In genomic region chr11:118295834-118296454, GRCh38 we compare ENCODE assay signal across 9 cellular contexts. TPM values are rescaled to one million over a fixed set of nuclear protein-coding genes. Genes with fewer than 3 reads are reported as not detected.
DNase-seq lines count a peak whose midpoint lies in the region; ATAC-seq and FAIRE-seq lines count a peak whose summit lies in the region.
"Had no signal": no experiment of that assay in that cellular context is flagged by ENCODE, and none has a peak within 500 bp of the region (broad histone marks: within the 10 kb centered on the region; RNA-seq: fewer than 3 reads in every experiment).

No MANE protein-coding gene starts in this region.

- POLR2A ChIA-PET in activated CD4-positive, alpha-beta T cell treated with anti-CD3 and anti-CD28 coated beads, Interleukin-2, amount 10 ng/mL, durations not matched to agents 7 days and 5 days (lab: Charles Lee) = no interaction called here

- H3K4me1 Mint-ChIP-seq in activated CD4-positive, alpha-beta T cell treated with anti-CD3 and anti-CD28 coated beads, Interleukin-2, amount 10 ng/mL, durations not matched to agents 7 days and 5 days = peaks cover 25% of the 10 kb centered on the region

- H3K4me3 Mint-ChIP-seq in activated CD4-positive, alpha-beta T cell treated with anti-CD3 and anti-CD28 coated beads, Interleukin-2, amount 10 ng/mL, durations not matched to agents 7 days and 5 days = no peak overlapping the region

- DNase-seq in Caki2 (ENCODE audit: low read depth) = peak; percentile 24
- peak; percentile 26 for DNase-seq in HTR-8/SVneo (ENCODE audit: insufficient read length, low spot score)
- peak; percentile 52 for DNase-seq in activated CD4-positive, alpha-beta T cell treated with anti-CD3 and anti-CD28 coated beads, Interleukin-2, amount 10 ng/mL, durations not matched to agents 7 days and 5 days
- peak; percentile 3 for DNase-seq in fibroblast of peridontal ligament (ENCODE audit: extremely low read depth)
- peak; percentile 58 for DNase-seq in stimulated activated CD4-positive, alpha-beta T cell treated with anti-CD3 and anti-CD28 coated beads, Interleukin-2, amount 100 ng/mL, for 4 hours (ENCODE audit: low read depth)
- no peak for DNase-seq in NCI-H1092 (lab: John Stamatoyannopoulos, UW)
- no peak for DNase-seq in AG20443 (ENCODE audit: low spot score)
- DNase-seq: left cardiac atrium had no signal

- no peak for ATAC-seq in GM19328 (IDR thresholded peaks at IDR 0.05; ENCODE audit: unreplicated experiment)

- peak overlapping the region; percentile 67 for H3K27ac Mint-ChIP-seq in activated CD4-positive, alpha-beta T cell treated with anti-CD3 and anti-CD28 coated beads, Interleukin-2, amount 10 ng/mL, durations not matched to agents 7 days and 5 days

- peaks cover 2% of the 10 kb centered on the region for H3K9me3 Mint-ChIP-seq in activated CD4-positive, alpha-beta T cell treated with anti-CD3 and anti-CD28 coated beads, Interleukin-2, amount 10 ng/mL, durations not matched to agents 7 days and 5 days

- in situ Hi-C loops in Caki2 (cut with HindIII; ENCODE audit: low pct_unique_long_range_greater_than_20kb, low sequenced_read_pairs) = no loop called here

- no peaks in the 10 kb centered on the region for H3K36me3 Mint-ChIP-seq in activated CD4-positive, alpha-beta T cell treated with anti-CD3 and anti-CD28 coated beads, Interleukin-2, amount 10 ng/mL, durations not matched to agents 7 days and 5 days (ENCODE audit: low read depth)

- no peak for FAIRE-seq in HTR-8/SVneo (lab: Jason Lieb, UNC)

- CTCF ChIA-PET in activated CD4-positive, alpha-beta T cell treated with anti-CD3 and anti-CD28 coated beads, Interleukin-2, amount 10 ng/mL, durations not matched to agents 7 days and 5 days (lab: Charles Lee) = interaction anchor here (0.7 to 2.3 kb wide), 20 partner anchors 9 to 331 kb away, joined by 3 to 18 read pairs (median 4); partner anchors contain the start of genes CD3D, CD3E, CD3G and JAML

- no peaks in the 10 kb centered on the region for H3K27me3 Mint-ChIP-seq in activated CD4-positive, alpha-beta T cell treated with anti-CD3 and anti-CD28 coated beads, Interleukin-2, amount 10 ng/mL, durations not matched to agents 7 days and 5 days

RNA-seq across cellular contexts. Expression of gene CD3E, which starts 8.6 kb away (rescaled TPM):
- not detected in 2 replicates for total RNA-seq in Caki2 (2014; rRNA removed; shearing (Covaris generic); ENCODE audit: low replicate concordance)
- 100 to 1,000 TPM; 680 to 841 TPM for total RNA-seq in activated CD4-positive, alpha-beta T cell treated with anti-CD3 and anti-CD28 coated beads, Interleukin-2, amount 10 ng/mL, durations not matched to agents 7 days and 5 days

RNA-seq across cellular contexts. Expression of gene MPZL2, which starts 31.8 kb away (rescaled TPM):
- not detected in 2 replicates for total RNA-seq in Caki2 (2014; rRNA removed; shearing (Covaris generic); ENCODE audit: low replicate concordance)
- total RNA-seq in activated CD4-positive, alpha-beta T cell treated with anti-CD3 and anti-CD28 coated beads, Interleukin-2, amount 10 ng/mL, durations not matched to agents 7 days and 5 days = 1 to 10 TPM; 5.5 to 6.0 TPM

RNA-seq across cellular contexts. Expression of gene MPZL3, which starts 43.8 kb away (rescaled TPM):
- 6.0 and 9.1 TPM in 2 replicates for total RNA-seq in Caki2 (2014; rRNA removed; shearing (Covaris generic); ENCODE audit: low replicate concordance)
- 10 to 100 TPM; 21.2 to 22.0 TPM for total RNA-seq in activated CD4-positive, alpha-beta T cell treated with anti-CD3 and anti-CD28 coated beads, Interleukin-2, amount 10 ng/mL, durations not matched to agents 7 days and 5 days

RNA-seq across cellular contexts. Expression of gene CD3D, which starts 46.6 kb away (rescaled TPM):
- total RNA-seq in Caki2 (2014; rRNA removed; shearing (Covaris generic); ENCODE audit: low replicate concordance) = not detected in 2 replicates
- 100 to 1,000 TPM; 489 to 557 TPM for total RNA-seq in activated CD4-positive, alpha-beta T cell treated with anti-CD3 and anti-CD28 coated beads, Interleukin-2, amount 10 ng/mL, durations not matched to agents 7 days and 5 days

RNA-seq across cellular contexts. Expression of gene CD3G, which starts 48.2 kb away (rescaled TPM):
- total RNA-seq in Caki2 (2014; rRNA removed; shearing (Covaris generic); ENCODE audit: low replicate concordance) = not detected in 2 replicates
- total RNA-seq in activated CD4-positive, alpha-beta T cell treated with anti-CD3 and anti-CD28 coated beads, Interleukin-2, amount 10 ng/mL, durations not matched to agents 7 days and 5 days = 100 to 1,000 TPM; 264 to 268 TPM

Comparison
In these comparisons a context has a peak if more than half of its experiments do, and no peak if none do; other contexts are left out.
1. DNase-seq: peak in Caki2 (single experiment), HTR-8/SVneo (single experiment), activated CD4-positive, alpha-beta T cell treated with anti-CD3 and anti-CD28 coated beads, Interleukin-2, amount 10 ng/mL, durations not matched to agents 7 days and 5 days (single experiment), fibroblast of peridontal ligament (single experiment) and stimulated activated CD4-positive, alpha-beta T cell treated with anti-CD3 and anti-CD28 coated beads, Interleukin-2, amount 100 ng/mL, for 4 hours (single experiment); none in NCI-H1092 (single experiment) and AG20443 (single experiment).
2. RNA of gene CD3E, which starts 8.6 kb away (total RNA-seq): 680 to 841 TPM in activated CD4-positive, alpha-beta T cell treated with anti-CD3 and anti-CD28 coated beads, Interleukin-2, amount 10 ng/mL, durations not matched to agents 7 days and 5 days; not detected in Caki2; every median in the first group is over 100 times any median in the second.